In the genomic region with DNA sequence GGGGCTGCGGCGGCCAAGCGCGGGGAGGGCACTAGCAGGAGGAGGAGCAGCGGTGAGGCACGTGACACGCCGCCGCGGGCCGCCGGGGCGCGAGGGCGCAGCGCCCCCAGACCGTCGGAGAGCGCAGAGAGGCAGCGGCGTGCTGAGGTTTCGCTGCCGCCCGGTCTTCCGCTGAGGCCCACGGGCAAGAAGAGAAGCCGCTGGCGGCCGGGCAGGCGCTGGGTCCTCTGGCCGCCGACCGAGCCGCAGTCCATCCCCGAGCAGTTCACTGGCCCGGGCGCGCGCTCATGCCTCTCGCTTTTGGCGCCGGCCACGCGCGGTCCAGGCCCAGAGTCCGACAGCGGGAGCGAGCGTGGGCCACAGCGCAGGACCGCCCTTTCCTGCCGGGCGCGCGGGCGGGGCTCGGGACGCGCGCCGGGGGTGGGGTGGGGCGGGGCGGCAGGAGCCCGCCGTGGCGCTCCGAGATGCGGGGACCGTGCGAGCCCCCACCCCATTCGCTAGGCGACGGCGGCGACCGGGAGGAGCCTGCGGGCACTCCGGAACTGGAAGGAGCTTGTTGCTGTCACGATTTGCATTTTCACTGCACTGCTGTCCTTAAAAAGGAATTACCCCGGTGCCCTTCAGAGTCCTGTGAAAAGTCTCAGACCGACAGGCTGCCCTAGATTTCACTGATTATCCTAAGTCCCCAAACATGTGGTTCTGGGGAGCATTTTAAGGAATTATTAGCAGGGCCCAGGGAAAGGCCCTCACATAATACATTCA, we compare ENCODE assay signal across 8 cellular contexts. TPM values are rescaled to one million over a fixed set of nuclear protein-coding genes. Genes with fewer than 3 reads are reported as not detected.
DNase-seq lines count a peak whose midpoint lies in the region; ATAC-seq and TF ChIP-seq lines count a peak whose summit lies in the region.

Gene MCUR1 (minus strand): TSS at position 382 of the 762 bp plus-strand sequence. CDS start 128 bp downstream, at position 254.

- no peaks in the 10 kb centered on the region for H3F3A ChIP-seq in GM23338 (replicated peaks; ENCODE audit: low read depth)

- H3K27ac Mint-ChIP-seq in GM23338 (peak within 1 kb of the TSS; percentile 88), neural crest cell (ENCODE audit: unreplicated experiment) (peak within 1 kb of the TSS; percentile 96)

- no peaks in the 10 kb centered on the region for H3K9me2 ChIP-seq in GM23338 (ENCODE audit: insufficient read depth)

- DNase-seq in GM23338 (ENCODE audit: low spot score) (peak; percentile 85), LHCN-M2 (ENCODE audit: low read depth) (peak; percentile 83), SHP77 (lab: John Stamatoyannopoulos, UW) (peak; percentile 91 to 92), activated gamma-delta T cell (lab: John Stamatoyannopoulos, UW) (peak; percentile 73), foreskin fibroblast (peak; percentile 85 to 95), neural crest cell (ENCODE audit: low read depth, low spot score) (peak; percentile 67), stomach (peak; percentile 87)

- H3K36me3 ChIP-seq in ES-I3 (ENCODE audit: insufficient read depth, low read length) (no peaks in the 10 kb centered on the region), GM23338 (ENCODE audit: insufficient read depth) (no peaks in the 10 kb centered on the region), stomach (no peaks in the 10 kb centered on the region)

- H3K4me3 ChIP-seq in GM23338 (peak within 1 kb of the TSS; percentile 67), foreskin fibroblast (ENCODE audit: low read depth in 1 of 2, low read length in 2 of 2) (peak within 1 kb of the TSS; percentile 53 to 78), stomach (peak within 1 kb of the TSS; percentile 88 to 97 (median 90))

- ATAC-seq in GM23338: peak; percentile 85

- H3K4me2 ChIP-seq in GM23338: peak within 1 kb of the TSS; percentile 85

- TF ChIP-seq EP300 in stomach (IDR thresholded peaks at IDR 0.05): no peak

- H3K27me3 Mint-ChIP-seq in GM23338 (ENCODE audit: insufficient read depth, low read depth, poor library complexity) (peaks cover 1% of the 10 kb centered on the region), neural crest cell (ENCODE audit: low read depth) (no peaks in the 10 kb centered on the region)

- H3K9me3 Mint-ChIP-seq in GM23338 (no peaks in the 10 kb centered on the region), neural crest cell (no peaks in the 10 kb centered on the region)

- H3K27ac ChIP-seq in GM23338 (ENCODE audit: low read depth): peak within 1 kb of the TSS; percentile 97
- H3K27ac ChIP-seq in stomach: peak within 1 kb of the TSS; percentile 91 to 98 (median 97)

- H3K4me3 Mint-ChIP-seq in GM23338 (peak within 1 kb of the TSS; percentile 94), neural crest cell (peak within 1 kb of the TSS; percentile 99)

- H3K9me3 ChIP-seq in ES-I3 (ENCODE audit: control insufficient read depth, insufficient read depth, low read length) (no peaks in the 10 kb centered on the region), stomach (no peaks in the 10 kb centered on the region)

- H3K4me1 Mint-ChIP-seq in GM23338 (peaks cover 26% of the 10 kb centered on the region), neural crest cell (peaks cover 46% of the 10 kb centered on the region)

- H3K36me3 Mint-ChIP-seq in GM23338 (ENCODE audit: low read depth) (0 out of 3 replicates have a peak, but pooled peaks cover under 1% of the 10 kb centered on the region), neural crest cell (ENCODE audit: low read depth) (no peaks in the 10 kb centered on the region)

- intact Hi-C loops in stomach (cut with DNase I; ENCODE audit: low total_unique reads): no loop called here

- no peaks in the 10 kb centered on the region for H3K27me3 ChIP-seq in GM23338 (ENCODE audit: insufficient read depth)
- no peaks in the 10 kb centered on the region for H3K27me3 ChIP-seq in stomach

- 0 to 1% (median 0%) methylated on average over 14 to 81 of the region's 81 CpGs for WGBS in stomach, 5 donors

- peak within 1 kb of the TSS; percentile 93 for H2AFZ ChIP-seq in GM23338

- H3K9ac ChIP-seq in ES-I3 (ENCODE audit: low read depth, low read length): peak within 1 kb of the TSS; percentile 69

- peaks cover 3% of the 10 kb centered on the region for H3K4me1 ChIP-seq in ES-I3 (ENCODE audit: insufficient read depth, low read length)
- H3K4me1 ChIP-seq in GM23338 (ENCODE audit: insufficient read depth): peaks cover 23% of the 10 kb centered on the region
- H3K4me1 ChIP-seq in stomach: peaks cover 10 to 44% (median 41%) of the 10 kb centered on the region in 4 donors

- peaks cover 26% of the 10 kb centered on the region for H4K20me1 ChIP-seq in GM23338 (replicated peaks; ENCODE audit: insufficient read depth)

- TF ChIP-seq POLR2A in stomach (IDR thresholded peaks at IDR 0.05): peak in 1 of 4 donors; percentile 79

- H3K79me2 ChIP-seq in GM23338 (replicated peaks; ENCODE audit: insufficient read depth): peaks cover 41% of the 10 kb centered on the region

- TF ChIP-seq CTCF in GM23338 (conservative IDR thresholded peaks at IDR 0.05; ENCODE audit: low read depth in 2 of 2) (peak in 1 of 2 experiments; percentile 43; a peak in 2 of 4 replicates), foreskin fibroblast (IDR thresholded peaks at IDR 0.05; ENCODE audit: low read depth, low read length) (no peak), neural crest cell (conservative IDR thresholded peaks at IDR 0.05) (no peak), stomach (IDR thresholded peaks at IDR 0.05) (no peak)

TF ChIP-seq in GM23338, 12 proteins besides CTCF, POLR2A, EP300 and RAD21:
- TF ChIP-seq ZNF331 (CRISPR knock-in tag; IDR thresholded peaks at IDR 0.05; ENCODE audit: low read depth) (no peak), POLR2AphosphoS5 (IDR thresholded peaks at IDR 0.05; ENCODE audit: low read depth) (peak; percentile 72; the same call in 1 of the 2 replicates)
TF ChIP-seq in GM23338: peak in this region for 1.

RNA-seq across cellular contexts. Expression of gene MCUR1, which starts in this region (rescaled TPM):
- total RNA-seq in GM23338 (2014; rRNA removed; shearing (Covaris generic)): 20.3 and 21.0 TPM in 2 replicates
- polyA plus RNA-seq in GM23338 (2016; fragmentation: Nextera tagmentation; extraction: Ambion mirVana) (63.5 and 65.3 TPM in 2 replicates), stomach (10 to 100 TPM in 2 of 3 donors, 1 to 10 TPM in 1; 7.5 to 16.4 (median 16.4) TPM)
- total RNA-seq in LHCN-M2 (2014; rRNA removed) (15.0 and 16.8 TPM in 2 replicates), neural crest cell (24.9 and 25.2 TPM in 2 replicates), stomach (10 to 100 TPM in 2 of 5 donors, 1 to 10 TPM in 3; 2.3 to 11.9 (median 5.5) TPM)
- polyA plus RNA-seq in LHCN-M2 (2012): 14.7 TPM

Comparison
In these comparisons a context has a peak if more than half of its experiments do, and no peak if none do; other contexts are left out.
1. Peak in every context shown above with its lines: DNase-seq, ATAC-seq, H3K4me3 ChIP-seq and H3K27ac ChIP-seq.